Comparison of ENCODE assay signal across 20 cellular contexts in the genomic region with DNA sequence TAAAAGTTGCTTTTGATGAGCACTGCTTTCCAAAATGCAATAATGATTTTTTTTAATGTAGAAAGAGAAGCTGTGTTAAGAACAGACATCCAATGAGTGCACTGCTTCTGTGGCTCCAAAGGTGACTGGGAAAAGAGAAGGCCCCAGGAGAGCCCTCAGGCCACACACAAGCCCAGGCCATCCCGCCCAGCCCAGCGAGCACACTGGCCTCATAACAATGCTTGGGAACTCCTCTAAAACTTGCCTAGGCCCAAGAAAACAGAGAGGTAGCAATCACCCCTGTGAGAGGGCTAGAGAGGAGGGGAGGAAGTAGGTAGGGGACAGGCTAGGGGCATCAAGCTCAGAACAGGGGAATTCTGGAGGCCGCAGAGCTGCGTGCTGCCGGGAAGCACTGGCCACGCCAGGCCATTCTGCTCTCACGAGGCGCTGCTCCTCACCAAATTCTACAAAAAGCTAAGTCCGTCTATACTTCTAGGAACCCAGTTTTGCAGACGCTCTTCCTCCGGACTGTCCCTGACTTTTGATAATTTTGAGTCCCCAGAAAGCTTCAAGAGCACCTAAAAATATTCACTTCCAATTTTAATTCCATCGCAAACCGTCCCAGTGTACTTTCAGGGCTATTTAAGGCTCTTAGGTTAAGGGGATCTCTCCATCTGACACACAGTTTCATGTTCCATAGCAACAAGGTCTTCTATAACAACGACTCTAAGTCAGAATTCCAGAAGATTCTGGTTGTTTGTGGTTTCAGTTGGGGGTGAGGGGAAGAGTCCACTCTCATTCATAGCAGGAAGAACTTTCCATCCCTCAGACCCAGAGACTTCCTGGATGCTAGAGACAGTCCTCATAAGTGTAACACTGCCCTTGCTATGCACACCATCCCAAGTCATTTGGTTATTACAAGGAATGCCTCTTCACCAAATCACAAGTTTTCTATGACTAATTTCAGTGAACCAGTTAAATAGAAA. TPM values are rescaled to one million over a fixed set of nuclear protein-coding genes. Genes with fewer than 3 reads are reported as not detected.
DNase-seq lines count a peak whose midpoint lies in the region; ATAC-seq, FAIRE-seq and TF ChIP-seq lines count a peak whose summit lies in the region.
"Had no signal": no experiment of that assay in that cellular context is flagged by ENCODE, and none has a peak within 500 bp of the region (broad histone marks: within the 10 kb centered on the region; RNA-seq: fewer than 3 reads in every experiment).

No MANE protein-coding gene starts in this region.

- no peaks in the 10 kb centered on the region for H3K36me3 ChIP-seq in astrocyte (ENCODE audit: insufficient read depth, low read length)
- H3K36me3 ChIP-seq: BE2C had no signal

- H3K9ac ChIP-seq in astrocyte (ENCODE audit: low read length): no peak overlapping the region

- H3K4me3 ChIP-seq in astrocyte (ENCODE audit: insufficient read depth, low read depth, low read length) (no peak overlapping the region), skin epidermis (no peak overlapping the region)
- H3K4me3 ChIP-seq: heart left ventricle, SK-N-MC, thoracic aorta had no signal

- TF ChIP-seq CTCF in astrocyte (IDR thresholded peaks at IDR 0.05; ENCODE audit: insufficient read depth, low read depth, low read length): no peak

- H4K20me1 ChIP-seq in astrocyte (ENCODE audit: insufficient read depth, low read length): no peaks in the 10 kb centered on the region

- H2AFZ ChIP-seq in astrocyte (ENCODE audit: low read depth, low read length): no peak overlapping the region

- peaks cover 28% of the 10 kb centered on the region for H3K4me1 Mint-ChIP-seq in astrocyte (ENCODE audit: low read depth, unreplicated experiment)
- H3K4me1 Mint-ChIP-seq: activated CD4-positive, alpha-beta T cell treated with anti-CD3 and anti-CD28 coated beads, Interleukin-2, amount 10 ng/mL, durations not matched to agents 7 days and 5 days; activated naive CD8-positive, alpha-beta T cell treated with anti-CD3 and anti-CD28 coated beads, Interleukin-2, amount 10 ng/mL, durations not matched to agents 7 days and 5 days had no signal

- no peak for TF ChIP-seq POLR2A in GM12891 (IDR thresholded peaks at IDR 0.05; ENCODE audit: low read depth, low read length)

- H3K9me3 Mint-ChIP-seq in astrocyte (ENCODE audit: unreplicated experiment): no peaks in the 10 kb centered on the region
- H3K9me3 Mint-ChIP-seq: activated CD4-positive, alpha-beta T cell treated with anti-CD3 and anti-CD28 coated beads, Interleukin-2, amount 10 ng/mL, durations not matched to agents 7 days and 5 days; activated naive CD8-positive, alpha-beta T cell treated with anti-CD3 and anti-CD28 coated beads, Interleukin-2, amount 10 ng/mL, durations not matched to agents 7 days and 5 days had no signal

- H3K27ac ChIP-seq in astrocyte (ENCODE audit: low read depth, low read length) (no peak overlapping the region), skin epidermis (peak overlapping the region in 11 of 21 experiments; percentile 4 to 77 (median 38))
- H3K27ac ChIP-seq: heart left ventricle, SK-N-MC, thoracic aorta had no signal

- peak overlapping the region; percentile 93 for H3K27ac Mint-ChIP-seq in astrocyte (ENCODE audit: unreplicated experiment)
- H3K27ac Mint-ChIP-seq: activated CD4-positive, alpha-beta T cell treated with anti-CD3 and anti-CD28 coated beads, Interleukin-2, amount 10 ng/mL, durations not matched to agents 7 days and 5 days; activated naive CD8-positive, alpha-beta T cell treated with anti-CD3 and anti-CD28 coated beads, Interleukin-2, amount 10 ng/mL, durations not matched to agents 7 days and 5 days had no signal

- H3K27me3 ChIP-seq in astrocyte (ENCODE audit: insufficient read depth, low read length): no peaks in the 10 kb centered on the region
- H3K27me3 ChIP-seq: BE2C, heart left ventricle had no signal

- DNase-seq in ELR (ENCODE audit: low read depth) (peak; percentile 12), astrocyte (ENCODE audit: low read depth) (peak; percentile 83), globus pallidus (ENCODE audit: low spot score) (peak; percentile 53), GM12891 (ENCODE audit: insufficient read length, low spot score) (no peak), COLO668 (lab: John Stamatoyannopoulos, UW; ENCODE audit: unreplicated experiment) (no peak)
- DNase-seq in effector CD8-positive, alpha-beta T cell (lab: John Stamatoyannopoulos, UW): no peak
- DNase-seq: activated CD4-positive, alpha-beta T cell treated with anti-CD3 and anti-CD28 coated beads, Interleukin-2, amount 10 ng/mL, durations not matched to agents 7 days and 5 days; activated naive CD8-positive, alpha-beta T cell treated with anti-CD3 and anti-CD28 coated beads, Interleukin-2, amount 10 ng/mL, durations not matched to agents 7 days and 5 days; BE2C; heart left ventricle; NCI-H1048; NCI-H526 treated with DMSO at 0.1 percent for 48 hours; PC-3; stimulated activated CD4-positive, alpha-beta T cell treated with anti-CD3 and anti-CD28 coated beads, Interleukin-2, amount 100 ng/mL, for 24 hours had no signal

- no peaks in the 10 kb centered on the region for H3K4me1 ChIP-seq in astrocyte (ENCODE audit: insufficient read depth, low read length)
- H3K4me1 ChIP-seq: BE2C had no signal

- peaks cover 15% of the 10 kb centered on the region for H3K36me3 Mint-ChIP-seq in astrocyte (ENCODE audit: low read depth, unreplicated experiment)
- H3K36me3 Mint-ChIP-seq: activated naive CD8-positive, alpha-beta T cell treated with anti-CD3 and anti-CD28 coated beads, Interleukin-2, amount 10 ng/mL, durations not matched to agents 7 days and 5 days had no signal

- no peaks in the 10 kb centered on the region for H3K27me3 Mint-ChIP-seq in astrocyte (ENCODE audit: low read depth, unreplicated experiment)
- H3K27me3 Mint-ChIP-seq: activated CD4-positive, alpha-beta T cell treated with anti-CD3 and anti-CD28 coated beads, Interleukin-2, amount 10 ng/mL, durations not matched to agents 7 days and 5 days; activated naive CD8-positive, alpha-beta T cell treated with anti-CD3 and anti-CD28 coated beads, Interleukin-2, amount 10 ng/mL, durations not matched to agents 7 days and 5 days had no signal

- H3K4me2 ChIP-seq in astrocyte (ENCODE audit: low read length): peak overlapping the region; percentile 3

- FAIRE-seq in astrocyte (lab: Jason Lieb, UNC): no peak
- no peak for FAIRE-seq in GM12891 (lab: Jason Lieb, UNC)
- FAIRE-seq: islet of Langerhans had no signal

- no peak for ATAC-seq in HG02642 (IDR thresholded peaks at IDR 0.05; ENCODE audit: poor library complexity, unreplicated experiment)
- ATAC-seq: heart left ventricle, PC-3, sciatic nerve had no signal

- no peaks in the 10 kb centered on the region for H3K79me2 ChIP-seq in astrocyte (ENCODE audit: insufficient read depth, low read length)

- no peaks in the 10 kb centered on the region for H3K9me3 ChIP-seq in astrocyte (ENCODE audit: insufficient read depth, low read depth, low read length)
- H3K9me3 ChIP-seq: BE2C, heart left ventricle, thoracic aorta had no signal

- H3K4me3 Mint-ChIP-seq in astrocyte (ENCODE audit: unreplicated experiment): no peak overlapping the region
- H3K4me3 Mint-ChIP-seq: activated CD4-positive, alpha-beta T cell treated with anti-CD3 and anti-CD28 coated beads, Interleukin-2, amount 10 ng/mL, durations not matched to agents 7 days and 5 days; activated naive CD8-positive, alpha-beta T cell treated with anti-CD3 and anti-CD28 coated beads, Interleukin-2, amount 10 ng/mL, durations not matched to agents 7 days and 5 days had no signal

TF ChIP-seq in GM12891, 5 proteins besides CTCF, POLR2A, EP300 and RAD21:
- no peak for TF ChIP-seq POU2F2 (IDR thresholded peaks at IDR 0.05; ENCODE audit: low read depth, low read length)
- no peak for TF ChIP-seq POLR2AphosphoS5 (IDR thresholded peaks at IDR 0.05; ENCODE audit: low read depth, low read length)
- no peak for TF ChIP-seq TAF1 (IDR thresholded peaks at IDR 0.05; ENCODE audit: low read depth, low read length)
- no peak for TF ChIP-seq PAX5 (IDR thresholded peaks at IDR 0.05; ENCODE audit: insufficient read depth, low read length, severe bottlenecking)
- TF ChIP-seq SPI1 (IDR thresholded peaks at IDR 0.05; ENCODE audit: low read depth, low read length): no peak
TF ChIP-seq in GM12891: peak in this region for 0.

RNA-seq across cellular contexts. Expression of a gene that starts 51.0 kb away (rescaled TPM):
- total RNA-seq in astrocyte: 18.1 and 20.1 TPM in 2 replicates
- polyA plus RNA-seq in GM12891 (2012; ENCODE audit: low read depth, missing spikeins): 2.3 TPM

Comparison
In these comparisons a context has a peak if more than half of its experiments do, and no peak if none do; other contexts are left out.
1. DNase-seq: peak in ELR (single experiment), astrocyte (single experiment) and globus pallidus (single experiment); none in effector CD8-positive, alpha-beta T cell (single experiment), GM12891 (single experiment) and COLO668 (single experiment).